ENCODE assay signal across 9 cellular contexts in the genomic region with DNA sequence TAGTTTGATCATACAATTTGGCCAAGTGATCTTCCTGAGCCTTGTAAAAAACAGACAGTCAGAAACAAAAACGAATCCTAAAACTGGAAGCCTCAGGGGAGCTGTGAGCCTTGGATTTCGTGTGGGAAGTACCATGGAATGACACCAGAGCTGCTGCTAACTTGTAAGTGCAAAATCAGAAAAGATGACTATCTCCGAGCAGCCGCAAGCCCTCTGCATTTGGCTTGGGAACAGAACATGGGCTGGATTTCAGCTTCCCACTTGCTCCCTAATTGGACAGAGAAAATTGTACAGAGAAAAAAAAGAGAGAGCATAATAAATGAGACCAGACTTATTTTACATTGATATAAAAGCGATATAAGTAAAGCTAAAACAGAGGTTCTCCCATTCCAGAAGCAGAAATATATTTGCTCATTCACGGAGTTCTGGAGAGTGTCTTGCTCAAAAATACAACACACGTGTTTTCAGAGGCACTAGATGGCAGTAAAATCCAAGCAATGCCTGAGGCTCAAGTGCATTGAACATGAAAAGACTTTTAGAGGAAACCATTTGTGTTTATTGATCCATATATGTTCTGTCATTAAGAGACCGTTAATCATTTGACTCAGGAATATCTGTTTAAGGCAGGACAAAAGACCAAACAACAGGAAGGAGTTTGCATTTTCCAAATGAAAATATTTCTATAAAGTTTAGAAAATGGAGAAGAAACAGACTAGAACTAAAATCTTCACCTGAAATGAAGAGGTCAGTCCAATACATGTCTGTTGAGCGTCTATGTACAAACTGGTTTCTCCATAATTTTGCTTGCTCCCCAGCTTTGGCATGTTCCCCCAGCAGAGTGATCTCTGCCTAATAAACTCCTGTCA.
DNase-seq lines count a peak whose midpoint lies in the region; ATAC-seq, FAIRE-seq and TF ChIP-seq lines count a peak whose summit lies in the region.
"Had no signal": no experiment of that assay in that cellular context is flagged by ENCODE, and none has a peak within 500 bp of the region (broad histone marks: within the 10 kb centered on the region; RNA-seq: fewer than 3 reads in every experiment).

No MANE protein-coding gene starts in this region.

- no peaks in the 10 kb centered on the region for H3K9me3 Mint-ChIP-seq in CD4-positive, alpha-beta memory T cell
- no peaks in the 10 kb centered on the region for H3K9me3 Mint-ChIP-seq in activated naive CD4-positive, alpha-beta T cell treated with anti-CD3 and anti-CD28 coated beads, Interleukin-2, amount 50 U/mL, for 72 hours
- H3K9me3 Mint-ChIP-seq: CD4-positive, CD25-positive, alpha-beta regulatory T cell had no signal

- H2AFZ ChIP-seq in osteoblast (ENCODE audit: low read length), result peak overlapping the region; percentile 17

- H3K79me2 ChIP-seq in osteoblast (ENCODE audit: insufficient read depth, low read length), result no peaks in the 10 kb centered on the region

- ATAC-seq in activated naive CD4-positive, alpha-beta T cell treated with anti-CD3 and anti-CD28 coated beads, Interleukin-2, amount 50 U/mL, for 72 hours, result no peak

- H3K36me3 Mint-ChIP-seq in CD4-positive, alpha-beta memory T cell, result no peaks in the 10 kb centered on the region
- no peaks in the 10 kb centered on the region for H3K36me3 Mint-ChIP-seq in activated naive CD4-positive, alpha-beta T cell treated with anti-CD3 and anti-CD28 coated beads, Interleukin-2, amount 50 U/mL, for 72 hours
- H3K36me3 Mint-ChIP-seq: CD4-positive, CD25-positive, alpha-beta regulatory T cell had no signal

- H3K27ac ChIP-seq in osteoblast (ENCODE audit: low read depth, low read length), result no peak overlapping the region
- no peak overlapping the region for H3K27ac ChIP-seq in CD4-positive, alpha-beta memory T cell (ENCODE audit: low read depth, low read length)

- POLR2A ChIA-PET in CD4-positive, alpha-beta memory T cell (lab: Charles Lee; ENCODE audit: partially characterized antibody), result no interaction called here

- peak; percentile 67 for FAIRE-seq in endometrium (lab: Jason Lieb, UNC)

- H3K27me3 Mint-ChIP-seq in CD4-positive, alpha-beta memory T cell, result peaks cover 8 to 16% of the 10 kb centered on the region in 2 donors

- no peaks in the 10 kb centered on the region for H3K27me3 ChIP-seq in osteoblast (ENCODE audit: insufficient read depth, low read length)
- H3K27me3 ChIP-seq in CD4-positive, alpha-beta memory T cell (ENCODE audit: insufficient read depth, low read length), result no peaks in the 10 kb centered on the region

- no peaks in the 10 kb centered on the region for H4K20me1 ChIP-seq in osteoblast (ENCODE audit: insufficient read depth, low read length)

- no peak overlapping the region for H3K27ac Mint-ChIP-seq in CD4-positive, alpha-beta memory T cell
- H3K27ac Mint-ChIP-seq in activated naive CD4-positive, alpha-beta T cell treated with anti-CD3 and anti-CD28 coated beads, Interleukin-2, amount 50 U/mL, for 72 hours, result no peak overlapping the region
- H3K27ac Mint-ChIP-seq: CD4-positive, CD25-positive, alpha-beta regulatory T cell had no signal

- H3K9me3 ChIP-seq in osteoblast (ENCODE audit: low read depth, low read length), result no peaks in the 10 kb centered on the region
- no peaks in the 10 kb centered on the region for H3K9me3 ChIP-seq in CD4-positive, alpha-beta memory T cell (ENCODE audit: control insufficient read depth in 1 of 2, low read length in 2 of 2)

- peak; percentile 55 for TF ChIP-seq CTCF in osteoblast (IDR thresholded peaks at IDR 0.05; ENCODE audit: extremely low read depth, low read depth, low read length)

- peak overlapping the region; percentile 31 for H3K4me3 ChIP-seq in osteoblast (ENCODE audit: insufficient read depth, low read length)
- H3K4me3 ChIP-seq in CD4-positive, alpha-beta memory T cell (ENCODE audit: low read length in 2 of 2), result no peak overlapping the region

- no peaks in the 10 kb centered on the region for H3K36me3 ChIP-seq in osteoblast (ENCODE audit: insufficient read depth, low read length)
- no peaks in the 10 kb centered on the region for H3K36me3 ChIP-seq in CD4-positive, alpha-beta memory T cell (ENCODE audit: insufficient read depth, low read length)

- CTCF ChIA-PET in CD4-positive, alpha-beta memory T cell (lab: Charles Lee; ENCODE audit: partially characterized antibody), result no interaction called here

- intact Hi-C loops in CD4-positive, alpha-beta memory T cell (cut with micrococcal nuclease), result no loop called here

- H3K4me3 Mint-ChIP-seq in CD4-positive, alpha-beta memory T cell, result no peak overlapping the region
- H3K4me3 Mint-ChIP-seq: CD4-positive, CD25-positive, alpha-beta regulatory T cell had no signal

- H3K4me1 ChIP-seq in osteoblast (ENCODE audit: insufficient read depth, low read length), result no peaks in the 10 kb centered on the region
- no peaks in the 10 kb centered on the region for H3K4me1 ChIP-seq in CD4-positive, alpha-beta memory T cell (ENCODE audit: insufficient read depth, low read length)

- peak; percentile 47 for DNase-seq in NCI-H2171 treated with DMSO at 0.1 percent for 48 hours (lab: John Stamatoyannopoulos, UW)
- no peak for DNase-seq in NCI-H2171 (lab: John Stamatoyannopoulos, UW)
- DNase-seq in NCI-H526 treated with DMSO at 0.1 percent for 48 hours (lab: John Stamatoyannopoulos, UW), result peak; percentile 52
- no peak for DNase-seq in osteoblast (ENCODE audit: insufficient read length, low spot score, missing footprints)
- DNase-seq in CD4-positive, alpha-beta memory T cell, result no peak
- no peak for DNase-seq in activated CD8-positive, alpha-beta memory T cell treated with anti-CD3 and anti-CD28 coated beads for 24 hours
- DNase-seq in activated naive CD4-positive, alpha-beta T cell treated with anti-CD3 and anti-CD28 coated beads, Interleukin-2, amount 50 U/mL, for 72 hours (ENCODE audit: low spot score in 2 of 2), result no peak

- peak overlapping the region; percentile 70 for H3K4me2 ChIP-seq in osteoblast (ENCODE audit: insufficient read depth, low read length)

- H3K4me1 Mint-ChIP-seq in CD4-positive, alpha-beta memory T cell, result no peaks in the 10 kb centered on the region
- H3K4me1 Mint-ChIP-seq: CD4-positive, CD25-positive, alpha-beta regulatory T cell had no signal

Comparison
In these comparisons a context has a peak if more than half of its experiments do, and no peak if none do; other contexts are left out.
1. DNase-seq: peak in NCI-H2171 treated with DMSO at 0.1 percent for 48 hours (single experiment) and NCI-H526 treated with DMSO at 0.1 percent for 48 hours (single experiment); none in NCI-H2171 (single experiment), osteoblast (single experiment), CD4-positive, alpha-beta memory T cell (0 of 5), activated CD8-positive, alpha-beta memory T cell treated with anti-CD3 and anti-CD28 coated beads for 24 hours (single experiment) and activated naive CD4-positive, alpha-beta T cell treated with anti-CD3 and anti-CD28 coated beads, Interleukin-2, amount 50 U/mL, for 72 hours (0 of 2).